ENCODE assay signal across 1 cellular context in the genomic region with DNA sequence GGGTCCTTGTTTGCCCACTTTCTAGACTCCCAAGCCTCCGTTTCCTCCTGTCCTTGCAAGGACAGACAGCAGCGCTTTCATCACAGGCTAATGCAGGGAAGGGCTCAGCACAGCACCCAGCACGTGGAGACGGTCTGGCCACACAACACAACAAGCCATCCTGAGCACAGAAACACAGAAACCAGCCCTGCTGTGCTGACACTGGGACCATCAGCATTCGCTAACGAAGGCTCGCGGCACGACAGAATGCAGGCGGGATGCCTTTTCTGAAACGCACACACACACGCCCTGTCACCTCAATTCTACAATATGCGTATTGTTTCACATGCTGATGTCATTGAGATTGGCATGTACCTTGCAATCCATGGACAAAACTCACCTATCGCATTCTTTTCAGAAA.
TF ChIP-seq lines count a peak whose summit lies in the region.

No MANE protein-coding gene starts in this region.

TF ChIP-seq in HEK293, 187 proteins besides CTCF, POLR2A, EP300 and RAD21 (continued from another document):
- TF ChIP-seq, protein P1, sequence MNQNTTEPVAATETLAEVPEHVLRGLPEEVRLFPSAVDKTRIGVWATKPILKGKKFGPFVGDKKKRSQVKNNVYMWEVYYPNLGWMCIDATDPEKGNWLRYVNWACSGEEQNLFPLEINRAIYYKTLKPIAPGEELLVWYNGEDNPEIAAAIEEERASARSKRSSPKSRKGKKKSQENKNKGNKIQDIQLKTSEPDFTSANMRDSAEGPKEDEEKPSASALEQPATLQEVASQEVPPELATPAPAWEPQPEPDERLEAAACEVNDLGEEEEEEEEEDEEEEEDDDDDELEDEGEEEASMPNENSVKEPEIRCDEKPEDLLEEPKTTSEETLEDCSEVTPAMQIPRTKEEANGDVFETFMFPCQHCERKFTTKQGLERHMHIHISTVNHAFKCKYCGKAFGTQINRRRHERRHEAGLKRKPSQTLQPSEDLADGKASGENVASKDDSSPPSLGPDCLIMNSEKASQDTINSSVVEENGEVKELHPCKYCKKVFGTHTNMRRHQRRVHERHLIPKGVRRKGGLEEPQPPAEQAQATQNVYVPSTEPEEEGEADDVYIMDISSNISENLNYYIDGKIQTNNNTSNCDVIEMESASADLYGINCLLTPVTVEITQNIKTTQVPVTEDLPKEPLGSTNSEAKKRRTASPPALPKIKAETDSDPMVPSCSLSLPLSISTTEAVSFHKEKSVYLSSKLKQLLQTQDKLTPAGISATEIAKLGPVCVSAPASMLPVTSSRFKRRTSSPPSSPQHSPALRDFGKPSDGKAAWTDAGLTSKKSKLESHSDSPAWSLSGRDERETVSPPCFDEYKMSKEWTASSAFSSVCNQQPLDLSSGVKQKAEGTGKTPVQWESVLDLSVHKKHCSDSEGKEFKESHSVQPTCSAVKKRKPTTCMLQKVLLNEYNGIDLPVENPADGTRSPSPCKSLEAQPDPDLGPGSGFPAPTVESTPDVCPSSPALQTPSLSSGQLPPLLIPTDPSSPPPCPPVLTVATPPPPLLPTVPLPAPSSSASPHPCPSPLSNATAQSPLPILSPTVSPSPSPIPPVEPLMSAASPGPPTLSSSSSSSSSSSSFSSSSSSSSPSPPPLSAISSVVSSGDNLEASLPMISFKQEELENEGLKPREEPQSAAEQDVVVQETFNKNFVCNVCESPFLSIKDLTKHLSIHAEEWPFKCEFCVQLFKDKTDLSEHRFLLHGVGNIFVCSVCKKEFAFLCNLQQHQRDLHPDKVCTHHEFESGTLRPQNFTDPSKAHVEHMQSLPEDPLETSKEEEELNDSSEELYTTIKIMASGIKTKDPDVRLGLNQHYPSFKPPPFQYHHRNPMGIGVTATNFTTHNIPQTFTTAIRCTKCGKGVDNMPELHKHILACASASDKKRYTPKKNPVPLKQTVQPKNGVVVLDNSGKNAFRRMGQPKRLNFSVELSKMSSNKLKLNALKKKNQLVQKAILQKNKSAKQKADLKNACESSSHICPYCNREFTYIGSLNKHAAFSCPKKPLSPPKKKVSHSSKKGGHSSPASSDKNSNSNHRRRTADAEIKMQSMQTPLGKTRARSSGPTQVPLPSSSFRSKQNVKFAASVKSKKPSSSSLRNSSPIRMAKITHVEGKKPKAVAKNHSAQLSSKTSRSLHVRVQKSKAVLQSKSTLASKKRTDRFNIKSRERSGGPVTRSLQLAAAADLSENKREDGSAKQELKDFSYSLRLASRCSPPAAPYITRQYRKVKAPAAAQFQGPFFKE (tag by site-specific recombination; IDR thresholded peaks at IDR 0.05; ENCODE audit: borderline replicate concordance) = no peak
- TF ChIP-seq, protein P2, sequence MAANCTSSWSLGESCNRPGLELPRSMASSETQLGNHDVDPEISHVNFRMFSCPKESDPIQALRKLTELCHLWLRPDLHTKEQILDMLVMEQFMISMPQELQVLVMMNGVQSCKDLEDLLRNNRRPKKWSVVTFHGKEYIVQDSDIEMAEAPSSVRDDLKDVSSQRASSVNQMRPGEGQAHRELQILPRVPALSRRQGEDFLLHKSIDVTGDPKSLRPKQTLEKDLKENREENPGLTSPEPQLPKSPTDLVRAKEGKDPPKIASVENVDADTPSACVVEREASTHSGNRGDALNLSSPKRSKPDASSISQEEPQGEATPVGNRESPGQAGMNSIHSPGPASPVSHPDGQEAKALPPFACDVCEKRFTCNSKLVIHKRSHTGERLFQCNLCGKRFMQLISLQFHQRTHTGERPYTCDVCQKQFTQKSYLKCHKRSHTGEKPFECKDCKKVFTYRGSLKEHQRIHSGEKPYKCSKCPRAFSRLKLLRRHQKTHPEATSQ (tag by site-specific recombination; IDR thresholded peaks at IDR 0.05) = no peak
- TF ChIP-seq ZNF248 (tag by site-specific recombination; IDR thresholded peaks at IDR 0.05) (0 out of 2 replicates have a peak, but pooled peaks have one; percentile 58), MZF1 (tag by site-specific recombination; IDR thresholded peaks at IDR 0.05; ENCODE audit: borderline replicate concordance) (no peak), ZBTB26 (tag by site-specific recombination; optimal IDR thresholded peaks at IDR 0.05) (peak; percentile 7), ZNF19 (tag by site-specific recombination; IDR thresholded peaks at IDR 0.05; ENCODE audit: low read depth) (no peak), ZSCAN16 (tag by site-specific recombination; IDR thresholded peaks at IDR 0.05) (no peak), ZNF600 (tag by site-specific recombination; IDR thresholded peaks at IDR 0.05) (peak; percentile 85), ZNF658 (tag by site-specific recombination; IDR thresholded peaks at IDR 0.05) (no peak), ZXDB (tag by site-specific recombination; IDR thresholded peaks at IDR 0.05) (no peak), FEZF1 (tag by site-specific recombination; IDR thresholded peaks at IDR 0.05) (no peak), ZNF280C (tag by site-specific recombination; IDR thresholded peaks at IDR 0.05) (no peak), ZNF37A (tag by site-specific recombination; IDR thresholded peaks at IDR 0.05) (no peak), SCRT1 (tag by site-specific recombination; IDR thresholded peaks at IDR 0.05; ENCODE audit: borderline replicate concordance) (no peak)
- TF ChIP-seq, protein P3, sequence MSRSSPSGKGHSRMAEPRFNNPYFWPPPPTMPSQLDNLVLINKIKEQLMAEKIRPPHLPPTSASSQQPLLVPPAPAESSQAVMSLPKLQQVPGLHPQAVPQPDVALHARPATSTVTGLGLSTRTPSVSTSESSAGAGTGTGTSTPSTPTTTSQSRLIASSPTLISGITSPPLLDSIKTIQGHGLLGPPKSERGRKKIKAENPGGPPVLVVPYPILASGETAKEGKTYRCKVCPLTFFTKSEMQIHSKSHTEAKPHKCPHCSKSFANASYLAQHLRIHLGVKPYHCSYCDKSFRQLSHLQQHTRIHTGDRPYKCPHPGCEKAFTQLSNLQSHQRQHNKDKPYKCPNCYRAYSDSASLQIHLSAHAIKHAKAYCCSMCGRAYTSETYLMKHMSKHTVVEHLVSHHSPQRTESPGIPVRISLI (tag by site-specific recombination; IDR thresholded peaks at IDR 0.05) = no peak
- TF ChIP-seq, protein P4, sequence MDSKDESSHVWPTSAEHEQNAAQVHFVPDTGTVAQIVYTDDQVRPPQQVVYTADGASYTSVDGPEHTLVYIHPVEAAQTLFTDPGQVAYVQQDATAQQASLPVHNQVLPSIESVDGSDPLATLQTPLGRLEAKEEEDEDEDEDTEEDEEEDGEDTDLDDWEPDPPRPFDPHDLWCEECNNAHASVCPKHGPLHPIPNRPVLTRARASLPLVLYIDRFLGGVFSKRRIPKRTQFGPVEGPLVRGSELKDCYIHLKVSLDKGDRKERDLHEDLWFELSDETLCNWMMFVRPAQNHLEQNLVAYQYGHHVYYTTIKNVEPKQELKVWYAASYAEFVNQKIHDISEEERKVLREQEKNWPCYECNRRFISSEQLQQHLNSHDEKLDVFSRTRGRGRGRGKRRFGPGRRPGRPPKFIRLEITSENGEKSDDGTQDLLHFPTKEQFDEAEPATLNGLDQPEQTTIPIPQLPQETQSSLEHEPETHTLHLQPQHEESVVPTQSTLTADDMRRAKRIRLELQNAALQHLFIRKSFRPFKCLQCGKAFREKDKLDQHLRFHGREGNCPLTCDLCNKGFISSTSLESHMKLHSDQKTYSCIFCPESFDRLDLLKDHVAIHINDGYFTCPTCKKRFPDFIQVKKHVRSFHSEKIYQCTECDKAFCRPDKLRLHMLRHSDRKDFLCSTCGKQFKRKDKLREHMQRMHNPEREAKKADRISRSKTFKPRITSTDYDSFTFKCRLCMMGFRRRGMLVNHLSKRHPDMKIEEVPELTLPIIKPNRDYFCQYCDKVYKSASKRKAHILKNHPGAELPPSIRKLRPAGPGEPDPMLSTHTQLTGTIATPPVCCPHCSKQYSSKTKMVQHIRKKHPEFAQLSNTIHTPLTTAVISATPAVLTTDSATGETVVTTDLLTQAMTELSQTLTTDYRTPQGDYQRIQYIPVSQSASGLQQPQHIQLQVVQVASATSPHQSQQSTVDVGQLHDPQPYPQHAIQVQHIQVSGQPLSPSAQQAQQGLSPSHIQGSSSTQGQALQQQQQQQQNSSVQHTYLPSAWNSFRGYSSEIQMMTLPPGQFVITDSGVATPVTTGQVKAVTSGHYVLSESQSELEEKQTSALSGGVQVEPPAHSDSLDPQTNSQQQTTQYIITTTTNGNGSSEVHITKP (tag by site-specific recombination; IDR thresholded peaks at IDR 0.05) = no peak
- TF ChIP-seq, protein P5, sequence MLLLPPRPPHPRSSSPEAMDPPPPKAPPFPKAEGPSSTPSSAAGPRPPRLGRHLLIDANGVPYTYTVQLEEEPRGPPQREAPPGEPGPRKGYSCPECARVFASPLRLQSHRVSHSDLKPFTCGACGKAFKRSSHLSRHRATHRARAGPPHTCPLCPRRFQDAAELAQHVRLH (tag by site-specific recombination; IDR thresholded peaks at IDR 0.05) = no peak
